8 cellular contexts compared by ENCODE assay signal in the genomic region with DNA sequence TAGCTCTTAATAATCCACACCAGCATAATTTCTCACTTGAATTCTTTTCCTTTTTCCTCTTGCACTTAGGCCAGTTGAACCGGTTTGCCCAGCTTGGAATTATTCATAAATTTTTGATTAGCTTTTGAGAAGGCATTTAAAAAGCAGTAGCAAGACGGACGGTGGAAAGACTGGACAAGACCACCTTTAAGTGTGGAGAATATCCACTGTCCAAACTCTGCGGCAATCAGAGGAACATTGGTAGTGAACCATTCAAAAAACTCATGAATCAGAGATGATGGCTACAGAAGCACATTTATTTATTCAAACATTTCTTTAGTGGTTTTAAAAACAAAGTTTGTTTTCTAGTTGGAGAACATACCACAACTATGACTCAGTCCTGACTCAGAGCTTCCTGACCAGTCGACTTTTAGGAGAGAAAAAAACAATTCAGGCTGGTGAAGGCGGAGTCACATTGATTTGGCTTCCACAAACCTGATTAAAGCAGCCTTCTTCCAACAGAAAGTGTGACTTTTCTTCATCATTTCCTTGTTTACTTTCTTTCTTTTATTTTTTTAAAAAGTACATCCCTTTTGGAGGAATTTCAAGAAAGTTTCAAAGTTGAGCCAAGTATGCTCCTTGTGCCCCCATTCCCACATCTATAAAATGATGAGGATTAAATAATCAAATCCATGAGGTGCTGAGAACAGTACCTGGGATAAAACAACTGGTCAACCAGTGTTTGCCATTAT.
DNase-seq lines count a peak whose midpoint lies in the region; ATAC-seq and TF ChIP-seq lines count a peak whose summit lies in the region.

No MANE protein-coding gene starts in this region.

- POLR2A ChIA-PET in CD4-positive, alpha-beta T cell (lab: Charles Lee): interaction anchor here (0.9 to 1.3 kb wide), 2 partner anchors 128 to 474 kb away, joined by 3 to 4 read pairs; partner anchors contain the start of gene ADSS2

- peak overlapping the region; percentile 64 for H3K27ac Mint-ChIP-seq in CD4-positive, alpha-beta T cell
- H3K27ac Mint-ChIP-seq in activated T-helper 2 cell treated with anti-CD3 and anti-CD28 coated beads, Interferon-gamma antibody, Interleukin-2, Interleukin-4, amounts not matched to agents 10 μg/mL and 5 μg/mL and 100 μg/mL, durations not matched to agents 14 hours and 24 hours and 36 hours: peak overlapping the region; percentile 90

- peaks cover 36% of the 10 kb centered on the region for H3K4me1 Mint-ChIP-seq in CD4-positive, alpha-beta T cell (ENCODE audit: low read depth)
- peaks cover 59% of the 10 kb centered on the region for H3K4me1 Mint-ChIP-seq in activated T-helper 2 cell treated with anti-CD3 and anti-CD28 coated beads, Interferon-gamma antibody, Interleukin-2, Interleukin-4, amounts not matched to agents 10 μg/mL and 5 μg/mL and 100 μg/mL, durations not matched to agents 14 hours and 24 hours and 36 hours (ENCODE audit: low read depth)

- peak overlapping the region; percentile 86 for H3K4me3 Mint-ChIP-seq in CD4-positive, alpha-beta T cell
- H3K4me3 Mint-ChIP-seq in activated T-helper 2 cell treated with anti-CD3 and anti-CD28 coated beads, Interferon-gamma antibody, Interleukin-2, Interleukin-4, amounts not matched to agents 10 μg/mL and 5 μg/mL and 100 μg/mL, durations not matched to agents 14 hours and 24 hours and 36 hours (ENCODE audit: low read depth): peak overlapping the region; percentile 31

- H3K36me3 Mint-ChIP-seq in CD4-positive, alpha-beta T cell (ENCODE audit: low read depth): peaks cover 4% of the 10 kb centered on the region
- peaks cover 12% of the 10 kb centered on the region for H3K36me3 Mint-ChIP-seq in activated T-helper 2 cell treated with anti-CD3 and anti-CD28 coated beads, Interferon-gamma antibody, Interleukin-2, Interleukin-4, amounts not matched to agents 10 μg/mL and 5 μg/mL and 100 μg/mL, durations not matched to agents 14 hours and 24 hours and 36 hours (ENCODE audit: low read depth)

- no peak for TF ChIP-seq POLR2A in gastroesophageal sphincter (IDR thresholded peaks at IDR 0.05)

- H3K27ac ChIP-seq in CD4-positive, alpha-beta T cell (ENCODE audit: low read depth, low read length): no peak overlapping the region
- peak overlapping the region in 3 of 4 donors; percentile 51 to 70 (median 61) for H3K27ac ChIP-seq in gastroesophageal sphincter

- no peak for TF ChIP-seq CTCF in CD4-positive, alpha-beta T cell (IDR thresholded peaks at IDR 0.05)
- TF ChIP-seq CTCF in gastroesophageal sphincter (IDR thresholded peaks at IDR 0.05) (no peak), BE2C (IDR thresholded peaks at IDR 0.05; ENCODE audit: low read depth, low read length) (no peak)

- H3K4me3 ChIP-seq in gastroesophageal sphincter: no peak overlapping the region
- no peak overlapping the region for H3K4me3 ChIP-seq in BE2C (ENCODE audit: low read depth, low read length)

- CTCF ChIA-PET in CD4-positive, alpha-beta T cell (lab: Charles Lee): interaction anchor here (1.1 kb wide), 1 partner anchor 23 kb away, joined by 4 read pairs; no protein-coding TSS in a partner anchor

- WGBS in gastroesophageal sphincter (ENCODE audit: low coverage in 1 of 2), 2 donors: 16 to 37% methylated on average over 3 to 6 of the region's 6 CpGs

- peak; percentile 54 for ATAC-seq in CD4-positive, alpha-beta T cell (ENCODE audit: poor library complexity)
- peak; percentile 86 for ATAC-seq in gastroesophageal sphincter

- no peaks in the 10 kb centered on the region for H3K27me3 Mint-ChIP-seq in CD4-positive, alpha-beta T cell
- H3K27me3 Mint-ChIP-seq in activated T-helper 2 cell treated with anti-CD3 and anti-CD28 coated beads, Interferon-gamma antibody, Interleukin-2, Interleukin-4, amounts not matched to agents 10 μg/mL and 5 μg/mL and 100 μg/mL, durations not matched to agents 14 hours and 24 hours and 36 hours (ENCODE audit: low read depth): no peaks in the 10 kb centered on the region

- intact Hi-C loops in CD4-positive, alpha-beta T cell (cut with DNase I, micrococcal nuclease): no loop called here
- intact Hi-C loops in activated T-helper 2 cell treated with anti-CD3 and anti-CD28 coated beads, Interferon-gamma antibody, Interleukin-2, Interleukin-4, amounts not matched to agents 10 μg/mL and 5 μg/mL and 100 μg/mL, durations not matched to agents 14 hours and 24 hours and 36 hours (cut with micrococcal nuclease): loop anchor here (1.0 to 10.0 kb wide), 5 partner anchors 18 to 512 kb away; partner anchors contain the start of genes COX20 and DESI2

- H3K27me3 ChIP-seq in CD4-positive, alpha-beta T cell (ENCODE audit: control insufficient read depth, insufficient read depth, low read length): no peaks in the 10 kb centered on the region
- H3K27me3 ChIP-seq in gastroesophageal sphincter (no peaks in the 10 kb centered on the region), BE2C (no peaks in the 10 kb centered on the region)

- H3K36me3 ChIP-seq in gastroesophageal sphincter (no peaks in the 10 kb centered on the region), BE2C (no peaks in the 10 kb centered on the region)

- H3K9me3 Mint-ChIP-seq in CD4-positive, alpha-beta T cell: no peaks in the 10 kb centered on the region
- H3K9me3 Mint-ChIP-seq in activated T-helper 2 cell treated with anti-CD3 and anti-CD28 coated beads, Interferon-gamma antibody, Interleukin-2, Interleukin-4, amounts not matched to agents 10 μg/mL and 5 μg/mL and 100 μg/mL, durations not matched to agents 14 hours and 24 hours and 36 hours: peaks cover 4% of the 10 kb centered on the region

- no peak for TF ChIP-seq EP300 in gastroesophageal sphincter (IDR thresholded peaks at IDR 0.05)

- in situ Hi-C loops in KBM-7 (cut with MboI; ENCODE audit: low pct_unique_long_range_greater_than_20kb, low sequenced_read_pairs): no loop called here

- no peaks in the 10 kb centered on the region for H3K9me3 ChIP-seq in CD4-positive, alpha-beta T cell (ENCODE audit: control insufficient read depth, low read length)
- H3K9me3 ChIP-seq in gastroesophageal sphincter (no peaks in the 10 kb centered on the region), BE2C (no peaks in the 10 kb centered on the region)

- DNase-seq in CD4-positive, alpha-beta T cell: no peak
- peak; percentile 56 for DNase-seq in KBM-7
- DNase-seq in activated T-helper 2 cell treated with anti-CD3 and anti-CD28 coated beads, Interferon-gamma antibody, Interleukin-2, Interleukin-4, amounts not matched to agents 10 μg/mL and 5 μg/mL and 100 μg/mL, durations not matched to agents 14 hours and 24 hours and 36 hours (ENCODE audit: low spot score): peak; percentile 38
- DNase-seq in pulmonary artery endothelial cell (ENCODE audit: low read depth, low spot score): peak; percentile 98
- no peak for DNase-seq in putamen (ENCODE audit: low spot score)
- no peak for DNase-seq in T-helper 9 cell
- no peak for DNase-seq in BE2C

- H3K4me1 ChIP-seq in gastroesophageal sphincter (peaks cover 0 to 13% (median 4%) of the 10 kb centered on the region in 3 donors), BE2C (no peaks in the 10 kb centered on the region)

Comparison
In these comparisons a context has a peak if more than half of its experiments do, and no peak if none do; other contexts are left out.
1. DNase-seq: peak in KBM-7 (single experiment), activated T-helper 2 cell treated with anti-CD3 and anti-CD28 coated beads, Interferon-gamma antibody, Interleukin-2, Interleukin-4, amounts not matched to agents 10 μg/mL and 5 μg/mL and 100 μg/mL, durations not matched to agents 14 hours and 24 hours and 36 hours (single experiment) and pulmonary artery endothelial cell (single experiment); none in CD4-positive, alpha-beta T cell (0 of 10), putamen (single experiment), T-helper 9 cell (single experiment) and BE2C (single experiment).